Comparison of ENCODE assay signal across 8 cellular contexts in the genomic region with DNA sequence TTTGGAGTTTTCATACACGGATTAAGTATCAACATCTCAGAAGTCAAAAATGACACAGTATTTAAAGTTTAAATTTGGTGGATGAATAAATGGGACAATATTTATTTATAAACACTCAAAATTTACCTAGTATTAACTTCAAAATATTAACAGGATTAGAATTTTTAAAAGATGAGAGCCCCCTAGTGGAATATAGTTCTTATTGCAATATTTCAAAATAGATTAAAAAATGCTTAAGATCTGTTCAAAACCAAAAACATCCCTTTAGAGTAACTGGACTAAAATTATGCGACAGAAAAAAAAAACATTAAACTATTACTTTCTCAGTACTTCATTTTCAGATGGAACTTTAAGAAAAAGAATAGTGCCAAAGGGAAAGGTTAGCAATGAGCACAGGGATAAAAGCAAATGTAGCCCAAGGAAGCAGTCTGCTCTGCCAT. TPM values are rescaled to one million over a fixed set of nuclear protein-coding genes. Genes with fewer than 3 reads are reported as not detected.
DNase-seq lines count a peak whose midpoint lies in the region; ATAC-seq, FAIRE-seq and TF ChIP-seq lines count a peak whose summit lies in the region.

No MANE protein-coding gene starts in this region.

- 92% methylated on average over 2 of the region's 2 CpGs; no CpG with 5 or more reads in 1 of the 2 experiments for WGBS in endodermal cell (ENCODE audit: insufficient coverage in 1 of 2, insufficient read length in 1 of 2), 2 experiments

- TF ChIP-seq CTCF in endodermal cell (conservative IDR thresholded peaks at IDR 0.05): peak; percentile 83

- H3K4me3 Mint-ChIP-seq in endodermal cell: no peak overlapping the region

- no peaks in the 10 kb centered on the region for H3K9me3 ChIP-seq in endodermal cell (ENCODE audit: control insufficient read depth, low read length)

- no peaks in the 10 kb centered on the region for H3K27me3 ChIP-seq in endodermal cell (ENCODE audit: control insufficient read depth, insufficient read depth, low read length, poor library complexity, severe bottlenecking)

- no peaks in the 10 kb centered on the region for H3K4me1 Mint-ChIP-seq in endodermal cell

- FAIRE-seq in urothelium cell line (lab: Jason Lieb, UNC): no peak

- no peak overlapping the region for H3K27ac Mint-ChIP-seq in endodermal cell

- no peaks in the 10 kb centered on the region for H3K4me1 ChIP-seq in endodermal cell (ENCODE audit: control insufficient read depth, insufficient read depth, low read length)

- peaks cover 46% of the 10 kb centered on the region for H3K36me3 ChIP-seq in endodermal cell (ENCODE audit: control insufficient read depth, insufficient read depth, low read length)

- no peak overlapping the region for H3K4me3 ChIP-seq in endodermal cell (ENCODE audit: low read length)

- no peak overlapping the region for H3K27ac ChIP-seq in endodermal cell (ENCODE audit: low read depth, low read length)

- no peak overlapping the region for H3K9ac ChIP-seq in endodermal cell (ENCODE audit: extremely low read depth, low read length, poor library complexity, severe bottlenecking)

- peaks cover 27% of the 10 kb centered on the region for H3K36me3 Mint-ChIP-seq in endodermal cell (ENCODE audit: low read depth)

- ATAC-seq in HG02885 (IDR thresholded peaks at IDR 0.05; ENCODE audit: poor library complexity, unreplicated experiment): no peak

- no peaks in the 10 kb centered on the region for H3K27me3 Mint-ChIP-seq in endodermal cell (ENCODE audit: insufficient read depth)

- peak; percentile 1 for DNase-seq in NCI-H1092 treated with DMSO at 0.1 percent for 48 hours (lab: John Stamatoyannopoulos, UW)
- DNase-seq in NCI-H1092 (lab: John Stamatoyannopoulos, UW): no peak
- DNase-seq in NCI-H69 (lab: John Stamatoyannopoulos, UW): peak; percentile 8
- DNase-seq in endodermal cell: no peak
- DNase-seq in renal cortical epithelial cell (ENCODE audit: low read depth): peak; percentile 18
- no peak for DNase-seq in HK-2 (ENCODE audit: unreplicated experiment)
- no peak for DNase-seq in urothelium cell line (ENCODE audit: low spot score)

- no peaks in the 10 kb centered on the region for H3K9me3 Mint-ChIP-seq in endodermal cell

RNA-seq across cellular contexts. Expression of a gene that starts 56.6 kb away (rescaled TPM):
- 10 to 100 TPM; 61.3 to 69.6 TPM for total RNA-seq in endodermal cell
- 45.1 TPM for polyA plus RNA-seq in endodermal cell (2013, experiment 1 of 2)
- polyA plus RNA-seq in endodermal cell (2013, experiment 2 of 2): 50.0 TPM
- total RNA-seq in renal cortical epithelial cell: 179 and 213 TPM in 2 replicates

Comparison
In these comparisons a context has a peak if more than half of its experiments do, and no peak if none do; other contexts are left out.
1. DNase-seq: peak in NCI-H1092 treated with DMSO at 0.1 percent for 48 hours (single experiment), NCI-H69 (single experiment) and renal cortical epithelial cell (single experiment); none in NCI-H1092 (single experiment), endodermal cell (single experiment), HK-2 (single experiment) and urothelium cell line (single experiment).